Comparison of ENCODE assay signal across 1 cellular context in genomic region chrX:110002300-110003166, GRCh38.
TF ChIP-seq lines count a peak whose summit lies in the region.

TMEM164 (plus strand) TSS chrX:110003114; CDS start chrX:110003775, 661 bp downstream.

TF ChIP-seq in K562, 482 proteins besides CTCF, POLR2A, EP300 and RAD21 (continued from another document):
- TF ChIP-seq, protein P1, sequence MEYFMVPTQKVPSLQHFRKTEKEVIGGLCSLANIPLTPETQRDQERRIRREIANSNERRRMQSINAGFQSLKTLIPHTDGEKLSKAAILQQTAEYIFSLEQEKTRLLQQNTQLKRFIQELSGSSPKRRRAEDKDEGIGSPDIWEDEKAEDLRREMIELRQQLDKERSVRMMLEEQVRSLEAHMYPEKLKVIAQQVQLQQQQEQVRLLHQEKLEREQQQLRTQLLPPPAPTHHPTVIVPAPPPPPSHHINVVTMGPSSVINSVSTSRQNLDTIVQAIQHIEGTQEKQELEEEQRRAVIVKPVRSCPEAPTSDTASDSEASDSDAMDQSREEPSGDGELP (CRISPR knock-in tag; IDR thresholded peaks at IDR 0.05; ENCODE audit: borderline replicate concordance): no peak
- TF ChIP-seq HDAC1 (IDR thresholded peaks at IDR 0.05): peak in 1 of 2 experiments; percentile 83; a peak in 1 of 4 replicates
- TF ChIP-seq ETS2 (tag; IDR thresholded peaks at IDR 0.05; ENCODE audit: borderline replicate concordance, poor library complexity, severe bottlenecking): no peak
- no peak for TF ChIP-seq TRIM25 (IDR thresholded peaks at IDR 0.05; ENCODE audit: borderline replicate concordance)
- TF ChIP-seq RBM14 (IDR thresholded peaks at IDR 0.05; ENCODE audit: borderline replicate concordance, insufficient read depth, low read depth, low read length): no peak
- TF ChIP-seq BMI1 (IDR thresholded peaks at IDR 0.05; ENCODE audit: low read length): no peak
- no peak for TF ChIP-seq THRAP3 (IDR thresholded peaks at IDR 0.05; ENCODE audit: borderline replicate concordance)
- no peak for TF ChIP-seq ZKSCAN3 (CRISPR knock-in tag; IDR thresholded peaks at IDR 0.05)
- no peak for TF ChIP-seq ZNF785 (CRISPR knock-in tag; IDR thresholded peaks at IDR 0.05)
- TF ChIP-seq NCOA4 (IDR thresholded peaks at IDR 0.05; ENCODE audit: partially characterized antibody): no peak
- TF ChIP-seq BCL6 (CRISPR knock-in tag; IDR thresholded peaks at IDR 0.05): no peak
- no peak for TF ChIP-seq ARHGAP35 (IDR thresholded peaks at IDR 0.05; ENCODE audit: partially characterized antibody)
- TF ChIP-seq FUS (optimal IDR thresholded peaks at IDR 0.05; ENCODE audit: low read depth, low read length): no peak
- no peak for TF ChIP-seq SLC30A9 (CRISPR knock-in tag; IDR thresholded peaks at IDR 0.05)
- TF ChIP-seq ZNF184 (CRISPR knock-in tag; IDR thresholded peaks at IDR 0.05): no peak
- no peak for TF ChIP-seq HNRNPH1 (optimal IDR thresholded peaks at IDR 0.05; ENCODE audit: low read depth, low read length)
- no peak for TF ChIP-seq ZNF124 (CRISPR knock-in tag; IDR thresholded peaks at IDR 0.05)
- no peak for TF ChIP-seq ZNF507 (tag; conservative IDR thresholded peaks at IDR 0.05)
- TF ChIP-seq FOSL1 (tag; conservative IDR thresholded peaks at IDR 0.05): no peak
- TF ChIP-seq, protein P2, sequence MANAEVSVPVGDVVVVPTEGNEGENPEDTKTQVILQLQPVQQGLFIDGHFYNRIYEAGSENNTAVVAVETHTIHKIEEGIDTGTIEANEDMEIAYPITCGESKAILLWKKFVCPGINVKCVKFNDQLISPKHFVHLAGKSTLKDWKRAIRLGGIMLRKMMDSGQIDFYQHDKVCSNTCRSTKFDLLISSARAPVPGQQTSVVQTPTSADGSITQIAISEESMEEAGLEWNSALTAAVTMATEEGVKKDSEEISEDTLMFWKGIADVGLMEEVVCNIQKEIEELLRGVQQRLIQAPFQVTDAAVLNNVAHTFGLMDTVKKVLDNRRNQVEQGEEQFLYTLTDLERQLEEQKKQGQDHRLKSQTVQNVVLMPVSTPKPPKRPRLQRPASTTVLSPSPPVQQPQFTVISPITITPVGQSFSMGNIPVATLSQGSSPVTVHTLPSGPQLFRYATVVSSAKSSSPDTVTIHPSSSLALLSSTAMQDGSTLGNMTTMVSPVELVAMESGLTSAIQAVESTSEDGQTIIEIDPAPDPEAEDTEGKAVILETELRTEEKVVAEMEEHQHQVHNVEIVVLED (CRISPR knock-in tag; IDR thresholded peaks at IDR 0.05): no peak
- no peak for TF ChIP-seq ZNF175 (CRISPR knock-in tag; IDR thresholded peaks at IDR 0.05; ENCODE audit: low read depth)
- TF ChIP-seq ETV1 (tag; conservative IDR thresholded peaks at IDR 0.05; ENCODE audit: low read depth): no peak
- TF ChIP-seq, protein P3, sequence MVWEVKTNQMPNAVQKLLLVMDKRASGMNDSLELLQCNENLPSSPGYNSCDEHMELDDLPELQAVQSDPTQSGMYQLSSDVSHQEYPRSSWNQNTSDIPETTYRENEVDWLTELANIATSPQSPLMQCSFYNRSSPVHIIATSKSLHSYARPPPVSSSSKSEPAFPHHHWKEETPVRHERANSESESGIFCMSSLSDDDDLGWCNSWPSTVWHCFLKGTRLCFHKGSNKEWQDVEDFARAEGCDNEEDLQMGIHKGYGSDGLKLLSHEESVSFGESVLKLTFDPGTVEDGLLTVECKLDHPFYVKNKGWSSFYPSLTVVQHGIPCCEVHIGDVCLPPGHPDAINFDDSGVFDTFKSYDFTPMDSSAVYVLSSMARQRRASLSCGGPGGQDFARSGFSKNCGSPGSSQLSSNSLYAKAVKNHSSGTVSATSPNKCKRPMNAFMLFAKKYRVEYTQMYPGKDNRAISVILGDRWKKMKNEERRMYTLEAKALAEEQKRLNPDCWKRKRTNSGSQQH (CRISPR knock-in tag; IDR thresholded peaks at IDR 0.05): peak; percentile 87; the same call in 1 of the 2 replicates
- TF ChIP-seq GABPB1 (CRISPR knock-in tag; IDR thresholded peaks at IDR 0.05): no peak; the same call in 1 of the 2 replicates
- TF ChIP-seq ZNF79 (CRISPR knock-in tag; IDR thresholded peaks at IDR 0.05; ENCODE audit: low read depth): no peak
- TF ChIP-seq ZNF436 (CRISPR knock-in tag; IDR thresholded peaks at IDR 0.05): no peak
- TF ChIP-seq MECOM (CRISPR knock-in tag; IDR thresholded peaks at IDR 0.05): no peak
- TF ChIP-seq MXI1 (IDR thresholded peaks at IDR 0.05; ENCODE audit: low read depth, low read length): no peak
- TF ChIP-seq SRF (CRISPR knock-in tag; IDR thresholded peaks at IDR 0.05): no peak
- peak; percentile 83; the same call in 1 of the 2 replicates for TF ChIP-seq ZC3H8 (IDR thresholded peaks at IDR 0.05)
- no peak for TF ChIP-seq FIP1L1 (IDR thresholded peaks at IDR 0.05; ENCODE audit: low read depth, low read length, poor library complexity, severe bottlenecking)
- no peak for TF ChIP-seq ZNF717 (CRISPR knock-in tag; IDR thresholded peaks at IDR 0.05)
- TF ChIP-seq ZNF780A (CRISPR knock-in tag; IDR thresholded peaks at IDR 0.05): no peak
- no peak for TF ChIP-seq CEBPG (CRISPR knock-in tag; IDR thresholded peaks at IDR 0.05)
- TF ChIP-seq CEBPG (tag; conservative IDR thresholded peaks at IDR 0.05 in 1 of 2, IDR thresholded peaks at IDR 0.05 in 1 of 2): no peak
- TF ChIP-seq ZBTB1 (CRISPR knock-in tag; IDR thresholded peaks at IDR 0.05; ENCODE audit: borderline replicate concordance, low read depth): no peak
- no peak for TF ChIP-seq SNAPC5 (CRISPR knock-in tag; IDR thresholded peaks at IDR 0.05)
- no peak for TF ChIP-seq JUNB (CRISPR knock-in tag; conservative IDR thresholded peaks at IDR 0.05)
- TF ChIP-seq CXXC5 (CRISPR knock-in tag; IDR thresholded peaks at IDR 0.05): peak; percentile 27
- TF ChIP-seq ZBTB7A (IDR thresholded peaks at IDR 0.05; ENCODE audit: borderline replicate concordance, control insufficient read depth, low read depth, low read length): peak; percentile 23; the same call in 1 of the 2 replicates
- TF ChIP-seq, protein P4, sequence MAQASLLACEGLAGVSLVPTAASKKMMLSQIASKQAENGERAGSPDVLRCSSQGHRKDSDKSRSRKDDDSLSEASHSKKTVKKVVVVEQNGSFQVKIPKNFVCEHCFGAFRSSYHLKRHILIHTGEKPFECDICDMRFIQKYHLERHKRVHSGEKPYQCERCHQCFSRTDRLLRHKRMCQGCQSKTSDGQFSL (CRISPR knock-in tag; IDR thresholded peaks at IDR 0.05): no peak
- TF ChIP-seq, protein P4 (tag; IDR thresholded peaks at IDR 0.05): no peak; a peak in 1 of 4 replicates
- no peak for TF ChIP-seq TEAD1 (CRISPR knock-in tag; IDR thresholded peaks at IDR 0.05)
- peak; percentile 84 to 91 for TF ChIP-seq MLLT1 (IDR thresholded peaks at IDR 0.05)
- TF ChIP-seq, protein P5, sequence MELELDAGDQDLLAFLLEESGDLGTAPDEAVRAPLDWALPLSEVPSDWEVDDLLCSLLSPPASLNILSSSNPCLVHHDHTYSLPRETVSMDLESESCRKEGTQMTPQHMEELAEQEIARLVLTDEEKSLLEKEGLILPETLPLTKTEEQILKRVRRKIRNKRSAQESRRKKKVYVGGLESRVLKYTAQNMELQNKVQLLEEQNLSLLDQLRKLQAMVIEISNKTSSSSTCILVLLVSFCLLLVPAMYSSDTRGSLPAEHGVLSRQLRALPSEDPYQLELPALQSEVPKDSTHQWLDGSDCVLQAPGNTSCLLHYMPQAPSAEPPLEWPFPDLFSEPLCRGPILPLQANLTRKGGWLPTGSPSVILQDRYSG (tag; conservative IDR thresholded peaks at IDR 0.05; ENCODE audit: low read depth): no peak; the same call in 1 of the 2 replicates
- no peak for TF ChIP-seq MCM5 (IDR thresholded peaks at IDR 0.05; ENCODE audit: low read depth)
- peak; percentile 56; the same call in 1 of the 2 replicates for TF ChIP-seq SPI1 (IDR thresholded peaks at IDR 0.05; ENCODE audit: borderline replicate concordance, low read depth, low read length)
- TF ChIP-seq ZNF586 (CRISPR knock-in tag; conservative IDR thresholded peaks at IDR 0.05): no peak
- TF ChIP-seq NR4A1 (CRISPR knock-in tag; IDR thresholded peaks at IDR 0.05): no peak
- no peak for TF ChIP-seq NR4A1 (tag; IDR thresholded peaks at IDR 0.05)
- TF ChIP-seq ESRRA (IDR thresholded peaks at IDR 0.05; ENCODE audit: borderline replicate concordance, low read depth): no peak
TF ChIP-seq in K562: peak in this region for 86.
